Comparison of ENCODE assay signal across 8 cellular contexts in the genomic region with DNA sequence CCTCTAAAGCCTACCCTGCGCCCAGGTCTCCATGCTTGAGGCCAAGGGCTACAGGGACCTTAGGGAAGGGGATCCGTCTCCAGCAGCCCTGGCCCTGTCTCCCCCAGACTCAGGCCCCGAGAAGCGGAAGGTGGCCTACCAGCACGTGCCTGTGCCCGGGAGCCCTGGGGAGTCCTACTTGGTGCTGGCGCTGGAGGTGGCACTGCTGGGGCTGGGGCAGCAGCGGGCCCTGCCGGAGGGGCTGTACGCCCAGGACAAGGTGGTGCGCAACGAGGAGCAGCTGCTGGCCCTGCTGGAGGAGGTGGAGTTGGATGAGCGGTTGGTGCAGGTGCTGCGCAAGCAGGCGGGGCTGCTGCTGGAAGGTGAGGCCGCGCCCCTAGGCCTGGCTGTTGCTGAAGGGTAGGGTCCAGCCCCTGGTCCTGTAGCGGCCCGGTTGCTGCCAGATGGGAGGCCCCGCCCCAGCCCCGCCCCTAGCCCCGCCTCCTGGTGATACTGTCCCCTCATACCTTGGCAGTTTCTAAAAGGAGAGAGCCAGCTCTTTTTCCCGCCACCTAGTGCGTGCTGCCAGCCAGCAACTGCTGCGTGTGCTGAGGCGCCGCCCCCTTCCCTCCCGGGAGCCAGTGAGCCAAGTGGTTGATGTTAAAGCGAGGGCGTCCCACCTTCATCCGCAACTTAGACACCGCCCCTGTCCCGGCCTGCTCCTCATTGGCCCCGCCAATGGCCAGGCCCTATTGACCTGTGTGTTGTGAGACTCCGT. TPM values are rescaled to one million over a fixed set of nuclear protein-coding genes. Genes with fewer than 3 reads are reported as not detected.
DNase-seq lines count a peak whose midpoint lies in the region; ATAC-seq and TF ChIP-seq lines count a peak whose summit lies in the region.

No MANE protein-coding gene starts in this region.

- no peaks in the 10 kb centered on the region for H3K4me1 Mint-ChIP-seq in endothelial cell (ENCODE audit: unreplicated experiment)

- H3K27ac Mint-ChIP-seq in endothelial cell (ENCODE audit: unreplicated experiment) = no peak overlapping the region

- peaks cover 4% of the 10 kb centered on the region for H4K20me1 ChIP-seq in osteoblast (ENCODE audit: insufficient read depth, low read length)

- H3K27ac ChIP-seq in osteoblast (ENCODE audit: low read depth, low read length) = no peak overlapping the region

- H3K9me3 ChIP-seq in osteoblast (ENCODE audit: low read depth, low read length) = no peaks in the 10 kb centered on the region

- H3K36me3 ChIP-seq in osteoblast (ENCODE audit: insufficient read depth, low read length) = peaks cover 34% of the 10 kb centered on the region

- DNase-seq in NCI-H510A (lab: John Stamatoyannopoulos, UW) (peak; percentile 100), endothelial cell (ENCODE audit: low spot score) (peak; percentile 43), osteoblast (ENCODE audit: insufficient read length, low spot score, missing footprints) (peak; percentile 90), Kasumi-1 (lab: John Stamatoyannopoulos, UW) (no peak), SK-N-DZ (ENCODE audit: low spot score) (no peak)
- no peak for DNase-seq in activated CD4-positive, CD25-positive, alpha-beta regulatory T cell (lab: John Stamatoyannopoulos, UW)

- no peaks in the 10 kb centered on the region for H3K27me3 Mint-ChIP-seq in endothelial cell (ENCODE audit: unreplicated experiment)

- no peak overlapping the region for H2AFZ ChIP-seq in osteoblast (ENCODE audit: low read length)

- H3K4me2 ChIP-seq in osteoblast (ENCODE audit: insufficient read depth, low read length) = no peak overlapping the region

- H3K27me3 ChIP-seq in osteoblast (ENCODE audit: insufficient read depth, low read length) = no peaks in the 10 kb centered on the region

- peaks cover 6% of the 10 kb centered on the region for H3K4me1 ChIP-seq in osteoblast (ENCODE audit: insufficient read depth, low read length)

- H3K9me3 Mint-ChIP-seq in endothelial cell (ENCODE audit: unreplicated experiment) = no peaks in the 10 kb centered on the region

- no peak for TF ChIP-seq CTCF in endothelial cell (IDR thresholded peaks at IDR 0.05; ENCODE audit: unreplicated experiment)
- no peak for TF ChIP-seq CTCF in osteoblast (IDR thresholded peaks at IDR 0.05; ENCODE audit: extremely low read depth, low read depth, low read length)

- no peaks in the 10 kb centered on the region for H3K79me2 ChIP-seq in osteoblast (ENCODE audit: insufficient read depth, low read length)

- ATAC-seq in GM19438 (IDR thresholded peaks at IDR 0.05; ENCODE audit: low read depth, unreplicated experiment) (peak; percentile 47), GM21825 (IDR thresholded peaks at IDR 0.05; ENCODE audit: unreplicated experiment) (no peak)

- no peak overlapping the region for H3K4me3 ChIP-seq in osteoblast (ENCODE audit: insufficient read depth, low read length)

- H3K4me3 Mint-ChIP-seq in endothelial cell (ENCODE audit: unreplicated experiment) = peak overlapping the region; percentile 71

- peaks cover 26% of the 10 kb centered on the region for H3K36me3 Mint-ChIP-seq in endothelial cell (ENCODE audit: low read depth, unreplicated experiment)

RNA-seq across cellular contexts. Expression of gene ZSWIM4, which starts 22.6 kb away (rescaled TPM):
- 43.7 TPM for total RNA-seq in endothelial cell (ENCODE audit: unreplicated experiment)
- 6.8 and 9.0 TPM in 2 replicates for total RNA-seq in osteoblast
- polyA plus RNA-seq in SK-N-DZ (2014; cell fraction: cytosol; rRNA removed) = 6.1 and 6.4 TPM in 2 replicates
- 4.0 and 11.4 TPM in 2 replicates for polyA plus RNA-seq in SK-N-DZ (2014; cell fraction: nucleus; rRNA removed)

RNA-seq across cellular contexts. Expression of gene C19orf53, which starts 43.5 kb away (rescaled TPM):
- 98.4 TPM for total RNA-seq in endothelial cell (ENCODE audit: unreplicated experiment)
- total RNA-seq in osteoblast = 33.3 and 34.8 TPM in 2 replicates
- 73.6 and 75.3 TPM in 2 replicates for polyA plus RNA-seq in SK-N-DZ (2014; cell fraction: cytosol; rRNA removed)
- polyA plus RNA-seq in SK-N-DZ (2014; cell fraction: nucleus; rRNA removed) = 52.5 and 73.6 TPM in 2 replicates

RNA-seq across cellular contexts. Expression of gene MRI1, which starts 53.5 kb away (rescaled TPM):
- 165 TPM for total RNA-seq in endothelial cell (ENCODE audit: unreplicated experiment)
- total RNA-seq in osteoblast = 33.7 and 35.4 TPM in 2 replicates
- polyA plus RNA-seq in SK-N-DZ (2014; cell fraction: cytosol; rRNA removed) = 38.5 and 40.1 TPM in 2 replicates
- 104 and 138 TPM in 2 replicates for polyA plus RNA-seq in SK-N-DZ (2014; cell fraction: nucleus; rRNA removed)

RNA-seq across cellular contexts. Expression of gene NANOS3, which starts 59.1 kb away (rescaled TPM):
- total RNA-seq in endothelial cell (ENCODE audit: unreplicated experiment) (0.69 TPM), osteoblast (0.59 TPM in 1 of 2 replicates, not detected in the other)
- polyA plus RNA-seq in SK-N-DZ (2014; cell fraction: cytosol; rRNA removed) = 0.72 and 0.95 TPM in 2 replicates
- 14.5 and 24.4 TPM in 2 replicates for polyA plus RNA-seq in SK-N-DZ (2014; cell fraction: nucleus; rRNA removed)

Comparison
In these comparisons a context has a peak if more than half of its experiments do, and no peak if none do; other contexts are left out.
1. DNase-seq: peak in NCI-H510A (single experiment), endothelial cell (single experiment) and osteoblast (single experiment); none in activated CD4-positive, CD25-positive, alpha-beta regulatory T cell (0 of 4), Kasumi-1 (0 of 2) and SK-N-DZ (single experiment).